ENCODE assay signal across 27 cellular contexts in genomic region chr17:76341301-76341700, GRCh38. TPM values are rescaled to one million over a fixed set of nuclear protein-coding genes. Genes with fewer than 3 reads are reported as not detected.
DNase-seq lines count a peak whose midpoint lies in the region; ATAC-seq, FAIRE-seq and TF ChIP-seq lines count a peak whose summit lies in the region.
"Had no signal": no experiment of that assay in that cellular context is flagged by ENCODE, and none has a peak within 500 bp of the region (broad histone marks: within the 10 kb centered on the region; RNA-seq: fewer than 3 reads in every experiment).

No MANE protein-coding gene starts in this region.

- no peak overlapping the region for H3K4me2 ChIP-seq in HepG2 (ENCODE audit: low read depth, low read length)
- H3K4me2 ChIP-seq: BLaER1 had no signal

- 95% methylated on average over 6 of the region's 6 CpGs for WGBS in HepG2 (ENCODE audit: low lambda C conversion rate)
- 90 to 92% (median 91%) methylated on average over 6 of the region's 6 CpGs for WGBS in small intestine, 3 donors

- TF ChIP-seq POLR2A in HepG2 (IDR thresholded peaks at IDR 0.05; ENCODE audit: insufficient read depth in 1 of 2, low read depth in 2 of 2, low read length in 2 of 2) = no peak

- POLR2A ChIA-PET in HEK293 (lab: Yijun Ruan, JAX) = interaction anchor here (0.7 kb wide), 1 partner anchor 11 kb away, joined by 3 read pairs; no protein-coding TSS in a partner anchor
- POLR2A ChIA-PET in HepG2 (lab: Yijun Ruan, JAX) = interaction anchor here (0.7 to 1.2 kb wide), 2 partner anchors 12 to 41 kb away, joined by 3 read pairs; partner anchors contain the start of gene PRPSAP1

- H3K27me3 ChIP-seq in HepG2 (ENCODE audit: control insufficient read depth in 1 of 2, insufficient read depth in 2 of 2, low read length in 2 of 2) (no peaks in the 10 kb centered on the region), small intestine (ENCODE audit: control insufficient read depth in 2 of 2, insufficient read depth in 2 of 2, low read length in 2 of 2) (no peaks in the 10 kb centered on the region)
- H3K27me3 ChIP-seq: BE2C, BLaER1 had no signal

- peaks cover 74% of the 10 kb centered on the region for H3K79me2 ChIP-seq in HepG2 (ENCODE audit: insufficient read depth, low read length)

- FAIRE-seq in HepG2 (lab: Jason Lieb, UNC) (no peak), small intestine (lab: Jason Lieb, UNC) (no peak)
- FAIRE-seq: A204.1, GM12878, GM12892, GM18507 had no signal

- ATAC-seq in HepG2 (no peak), GM21723 (IDR thresholded peaks at IDR 0.05; ENCODE audit: unreplicated experiment) (no peak)
- ATAC-seq: GM12878 had no signal

- H3K4me3 ChIP-seq in HEK293 (ENCODE audit: low read depth, low read length) (no peak overlapping the region), HepG2 (replicated peaks in 1 of 3; ENCODE audit: insufficient read depth in 1 of 3, low read depth in 2 of 3, low read length in 3 of 3) (no peak overlapping the region), small intestine (ENCODE audit: low read depth in 1 of 2, low read length in 2 of 2) (no peak overlapping the region)
- H3K4me3 ChIP-seq: BLaER1, GM12878 had no signal

- no peak for TF ChIP-seq RAD21 in HepG2 (CRISPR knock-in tag; IDR thresholded peaks at IDR 0.05)

- H3K4me1 ChIP-seq in HEK293 (ENCODE audit: control insufficient read depth, insufficient read depth, low read length) (peaks cover 4% of the 10 kb centered on the region; the same call in 1 of the 2 replicates), HepG2 (ENCODE audit: insufficient read depth, low read length) (peaks cover 17% of the 10 kb centered on the region), small intestine (ENCODE audit: control insufficient read depth in 2 of 2, insufficient read depth in 1 of 2, low read depth in 1 of 2, low read length in 1 of 2) (no peaks in the 10 kb centered on the region)

- no TSS peak for BruUV-seq in HepG2 (replicated peaks; lab: Mats Ljungman, UMichigan)

- H3K9ac ChIP-seq in HepG2 (ENCODE audit: insufficient read depth, low read depth, low read length) = no peak overlapping the region
- H3K9ac ChIP-seq: BLaER1 had no signal

- H2AFZ ChIP-seq in HepG2 (ENCODE audit: low read length) = no peak overlapping the region

- H3K27ac ChIP-seq in HEK293 (ENCODE audit: extremely low read depth, low read depth, low read length) (no peak overlapping the region), HepG2 (ENCODE audit: extremely low read length, insufficient read depth, low read length) (no peak overlapping the region), small intestine (ENCODE audit: low read depth in 1 of 2, low read length in 1 of 2) (no peak overlapping the region)
- H3K27ac ChIP-seq: 22Rv1, BLaER1 had no signal

- H3K36me3 ChIP-seq in HEK293 (ENCODE audit: control insufficient read depth in 2 of 2, insufficient read depth in 1 of 2, low read length in 2 of 2) = peaks cover 39 to 50% of the 10 kb centered on the region in 2 experiments
- peaks cover 33 to 73% of the 10 kb centered on the region in 2 experiments for H3K36me3 ChIP-seq in HepG2 (replicated peaks in 1 of 2; ENCODE audit: control insufficient read depth in 1 of 2, insufficient read depth in 2 of 2, low read length in 2 of 2)
- peaks cover 0 to 5% of the 10 kb centered on the region in 2 donors for H3K36me3 ChIP-seq in small intestine (ENCODE audit: control insufficient read depth in 2 of 2, insufficient read depth in 2 of 2, low read length in 2 of 2)

- no peaks in the 10 kb centered on the region for H3K9me3 ChIP-seq in HEK293 (ENCODE audit: control insufficient read depth, insufficient read depth, low read depth, low read length)
- H3K9me3 ChIP-seq in HepG2 (ENCODE audit: low read length) = no peaks in the 10 kb centered on the region
- H3K9me3 ChIP-seq in small intestine (ENCODE audit: control insufficient read depth, low read depth) = no peaks in the 10 kb centered on the region
- H3K9me3 ChIP-seq: BE2C, BLaER1 had no signal

- in situ Hi-C loops in HepG2 (cut with HindIII; ENCODE audit: extremely low pct_ligation_motif_present, low pct_unique_long_range_greater_than_20kb) = no loop called here

- intact Hi-C loops in HepG2 (cut with micrococcal nuclease; ENCODE audit: unreplicated experiment) (no loop called here), posterior vena cava (cut with DNase I) (no loop called here)

- CTCF ChIA-PET in HEK293 (lab: Yijun Ruan, JAX) = interaction anchor here (0.6 to 1.4 kb wide), 2 partner anchors 38 to 62 kb away, joined by 3 read pairs; no protein-coding TSS in a partner anchor
- CTCF ChIA-PET in HepG2 (lab: Yijun Ruan, JAX; ENCODE audit: low intra/inter-chr PET ratio, low total read pairs) = no interaction called here

- TF ChIP-seq EP300 in HepG2 (IDR thresholded peaks at IDR 0.05; ENCODE audit: low read depth in 2 of 2, low read length in 2 of 2) = no peak
- no peak for TF ChIP-seq EP300 in HepG2 (CRISPR knock-in tag; IDR thresholded peaks at IDR 0.05; ENCODE audit: borderline replicate concordance)

- DNase-seq in HepG2 (ENCODE audit: low spot score) = no peak
- DNase-seq in posterior vena cava (ENCODE audit: low spot score) = peak; percentile 62
- DNase-seq in small intestine = peak; percentile 36
- no peak for DNase-seq in NCI-H2196 treated with DMSO at 0.1 percent for 48 hours (lab: John Stamatoyannopoulos, UW; ENCODE audit: unreplicated experiment)
- DNase-seq in A172 (ENCODE audit: low spot score) = no peak
- DNase-seq: ACHN; BE2C; C1 segment of cervical spinal cord; CD4-positive, alpha-beta memory T cell; CD4-positive, CD25-positive, alpha-beta regulatory T cell; CD8-positive, alpha-beta memory T cell; COR-L47; DMS 273 treated with DMSO at 0.1 percent for 48 hours; DMS153; DMS53; DMS79; DND-41; EL; GDM1 had no signal

- peaks cover 5% of the 10 kb centered on the region for H4K20me1 ChIP-seq in HepG2 (ENCODE audit: insufficient read depth, low read length)
- H4K20me1 ChIP-seq: BLaER1 had no signal

- no peak for TF ChIP-seq CTCF in HEK293 (tag by site-specific recombination; IDR thresholded peaks at IDR 0.05)
- TF ChIP-seq CTCF in HepG2 (CRISPR knock-in tag; IDR thresholded peaks at IDR 0.05) = no peak

RNA-seq across cellular contexts. Expression of gene PRPSAP1, which starts 12.4 kb away (rescaled TPM):
- total RNA-seq in HepG2 (2016; rRNA removed; fragmentation: Illumina TruSeq; extraction: Trizol) (91.1 and 115 TPM in 2 replicates), posterior vena cava (10 to 100 TPM; 33.7 to 34.8 TPM)
- 50.9 and 56.3 TPM in 2 replicates for total RNA-seq in HepG2 (2016; cell fraction: cytosol; rRNA removed; fragmentation: Illumina TruSeq; extraction: Trizol; ENCODE audit: low read depth)
- total RNA-seq in HepG2 (2016; cell fraction: insoluble cytoplasmic fraction; rRNA removed; fragmentation: Illumina TruSeq; extraction: Trizol) = 93.8 and 106 TPM in 2 replicates
- total RNA-seq in HepG2 (2016; cell fraction: membrane; rRNA removed; fragmentation: Illumina TruSeq; extraction: Trizol) = 62.1 and 63.3 TPM in 2 replicates
- 97.5 and 106 TPM in 2 replicates for total RNA-seq in HepG2 (2016; cell fraction: nucleus; rRNA removed; fragmentation: Illumina TruSeq; extraction: Trizol)
- polyA plus RNA-seq in HepG2 (2011; rRNA removed) (314 and 325 TPM in 2 replicates), small intestine (10 to 100 TPM; 32.2 to 34.9 (median 32.5) TPM)
- polyA plus RNA-seq in HepG2 (2011; cell fraction: cytosol; rRNA removed) = 244 and 264 TPM in 2 replicates
- polyA plus RNA-seq in HepG2 (2011; cell fraction: nucleus; rRNA removed) = 676 and 852 TPM in 2 replicates
- polyA plus RNA-seq in HepG2 (2012) = 192 and 251 TPM in 2 replicates
- 24.9 and 31.2 TPM in 2 replicates for polyA plus RNA-seq in HepG2 (2016; cell fraction: cytosol; fragmentation: Illumina TruSeq; extraction: Trizol; ENCODE audit: low read depth)
- 142 and 162 TPM in 2 replicates for polyA plus RNA-seq in HepG2 (2016; cell fraction: insoluble cytoplasmic fraction; fragmentation: Illumina TruSeq; extraction: Trizol; ENCODE audit: low read depth)
- 50.3 and 53.9 TPM in 2 replicates for polyA plus RNA-seq in HepG2 (2016; cell fraction: membrane; fragmentation: Illumina TruSeq; extraction: Trizol; ENCODE audit: low read depth)
- 198 and 200 TPM in 2 replicates for polyA plus RNA-seq in HepG2 (2016; cell fraction: nucleus; fragmentation: Illumina TruSeq; extraction: Trizol; ENCODE audit: insufficient read depth, low read depth)
- 54.9 and 219 TPM in 2 replicates for polyA minus RNA-seq in HepG2 (2011; rRNA and poly(A)+ RNA removed; ENCODE audit: low replicate concordance)
- polyA minus RNA-seq in HepG2 (2011; cell fraction: cytosol; rRNA and poly(A)+ RNA removed) = 108 and 118 TPM in 2 replicates
- polyA minus RNA-seq in HepG2 (2011; cell fraction: nucleus; rRNA and poly(A)+ RNA removed) = 292 and 371 TPM in 2 replicates
- total RNA-seq in A172 (2014; rRNA removed; shearing (Covaris generic)) = 33.8 and 49.7 TPM in 2 replicates

RNA-seq across cellular contexts. Expression of gene QRICH2, which starts 33.2 kb away (rescaled TPM):
- total RNA-seq in HepG2 (2016; rRNA removed; fragmentation: Illumina TruSeq; extraction: Trizol) = 2.7 and 3.7 TPM in 2 replicates
- 3.1 and 3.3 TPM in 2 replicates for total RNA-seq in HepG2 (2016; cell fraction: cytosol; rRNA removed; fragmentation: Illumina TruSeq; extraction: Trizol; ENCODE audit: low read depth)
- 2.3 and 3.7 TPM in 2 replicates for total RNA-seq in HepG2 (2016; cell fraction: insoluble cytoplasmic fraction; rRNA removed; fragmentation: Illumina TruSeq; extraction: Trizol)
- total RNA-seq in HepG2 (2016; cell fraction: membrane; rRNA removed; fragmentation: Illumina TruSeq; extraction: Trizol) = 4.0 and 4.5 TPM in 2 replicates
- 4.4 and 6.1 TPM in 2 replicates for total RNA-seq in HepG2 (2016; cell fraction: nucleus; rRNA removed; fragmentation: Illumina TruSeq; extraction: Trizol)
- polyA plus RNA-seq in HepG2 (2011; rRNA removed) = 5.7 and 11.5 TPM in 2 replicates
- polyA plus RNA-seq in HepG2 (2011; cell fraction: cytosol; rRNA removed) = 3.4 and 3.8 TPM in 2 replicates
- 58.0 and 60.6 TPM in 2 replicates for polyA plus RNA-seq in HepG2 (2011; cell fraction: nucleus; rRNA removed)
- 1.5 and 7.5 TPM in 2 replicates for polyA plus RNA-seq in HepG2 (2012)
- 0.94 and 1.1 TPM in 2 replicates for polyA plus RNA-seq in HepG2 (2016; cell fraction: cytosol; fragmentation: Illumina TruSeq; extraction: Trizol; ENCODE audit: low read depth)
- 1.2 TPM in 2 replicates for polyA plus RNA-seq in HepG2 (2016; cell fraction: insoluble cytoplasmic fraction; fragmentation: Illumina TruSeq; extraction: Trizol; ENCODE audit: low read depth)
- 1.0 and 1.5 TPM in 2 replicates for polyA plus RNA-seq in HepG2 (2016; cell fraction: membrane; fragmentation: Illumina TruSeq; extraction: Trizol; ENCODE audit: low read depth)
- polyA plus RNA-seq in HepG2 (2016; cell fraction: nucleus; fragmentation: Illumina TruSeq; extraction: Trizol; ENCODE audit: insufficient read depth, low read depth) = 10.2 and 12.1 TPM in 2 replicates
- polyA minus RNA-seq in HepG2 (2011; rRNA and poly(A)+ RNA removed; ENCODE audit: low replicate concordance) = 6.3 and 21.9 TPM in 2 replicates
- 2.5 and 3.3 TPM in 2 replicates for polyA minus RNA-seq in HepG2 (2011; cell fraction: cytosol; rRNA and poly(A)+ RNA removed)
- polyA minus RNA-seq in HepG2 (2011; cell fraction: nucleus; rRNA and poly(A)+ RNA removed) = 12.0 and 17.0 TPM in 2 replicates
- total RNA-seq in posterior vena cava = 1 to 10 TPM in 1 of 2 donors, under 1 TPM in 1; 0.83 to 1.6 TPM
- polyA plus RNA-seq in small intestine = 1 to 10 TPM; 2.5 to 3.0 (median 2.7) TPM
- 2.1 and 2.8 TPM in 2 replicates for total RNA-seq in A172 (2014; rRNA removed; shearing (Covaris generic))

RNA-seq across cellular contexts. Expression of gene SPHK1, which starts 43.1 kb away (rescaled TPM):
- 111 and 160 TPM in 2 replicates for total RNA-seq in HepG2 (2016; rRNA removed; fragmentation: Illumina TruSeq; extraction: Trizol)
- total RNA-seq in HepG2 (2016; cell fraction: cytosol; rRNA removed; fragmentation: Illumina TruSeq; extraction: Trizol; ENCODE audit: low read depth) = 48.7 and 63.1 TPM in 2 replicates
- 101 and 161 TPM in 2 replicates for total RNA-seq in HepG2 (2016; cell fraction: insoluble cytoplasmic fraction; rRNA removed; fragmentation: Illumina TruSeq; extraction: Trizol)
- 105 and 128 TPM in 2 replicates for total RNA-seq in HepG2 (2016; cell fraction: membrane; rRNA removed; fragmentation: Illumina TruSeq; extraction: Trizol)
- 124 and 150 TPM in 2 replicates for total RNA-seq in HepG2 (2016; cell fraction: nucleus; rRNA removed; fragmentation: Illumina TruSeq; extraction: Trizol)
- polyA plus RNA-seq in HepG2 (2011; rRNA removed) = 129 and 137 TPM in 2 replicates
- polyA plus RNA-seq in HepG2 (2011; cell fraction: cytosol; rRNA removed) = 113 and 185 TPM in 2 replicates
- polyA plus RNA-seq in HepG2 (2011; cell fraction: nucleus; rRNA removed) = 814 and 941 TPM in 2 replicates
- 59.0 and 123 TPM in 2 replicates for polyA plus RNA-seq in HepG2 (2012)
- 41.1 and 53.2 TPM in 2 replicates for polyA plus RNA-seq in HepG2 (2016; cell fraction: cytosol; fragmentation: Illumina TruSeq; extraction: Trizol; ENCODE audit: low read depth)
- polyA plus RNA-seq in HepG2 (2016; cell fraction: insoluble cytoplasmic fraction; fragmentation: Illumina TruSeq; extraction: Trizol; ENCODE audit: low read depth) = 89.1 and 103 TPM in 2 replicates
- polyA plus RNA-seq in HepG2 (2016; cell fraction: membrane; fragmentation: Illumina TruSeq; extraction: Trizol; ENCODE audit: low read depth) = 74.4 and 85.2 TPM in 2 replicates
- 289 and 305 TPM in 2 replicates for polyA plus RNA-seq in HepG2 (2016; cell fraction: nucleus; fragmentation: Illumina TruSeq; extraction: Trizol; ENCODE audit: insufficient read depth, low read depth)
- polyA minus RNA-seq in HepG2 (2011; rRNA and poly(A)+ RNA removed; ENCODE audit: low replicate concordance) = 11.2 and 115 TPM in 2 replicates
- polyA minus RNA-seq in HepG2 (2011; cell fraction: cytosol; rRNA and poly(A)+ RNA removed) = 29.9 and 32.1 TPM in 2 replicates
- polyA minus RNA-seq in HepG2 (2011; cell fraction: nucleus; rRNA and poly(A)+ RNA removed) = 63.9 and 90.6 TPM in 2 replicates
- 10 to 100 TPM; 13.8 to 36.6 TPM for total RNA-seq in posterior vena cava
- 10 to 100 TPM; 10.5 to 12.7 (median 11.6) TPM for polyA plus RNA-seq in small intestine
- 31.6 and 38.1 TPM in 2 replicates for total RNA-seq in A172 (2014; rRNA removed; shearing (Covaris generic))

Comparison
In these comparisons a context has a peak if more than half of its experiments do, and no peak if none do; other contexts are left out.
1. DNase-seq: peak in posterior vena cava (single experiment) and small intestine (single experiment); none in HepG2 (single experiment), NCI-H2196 treated with DMSO at 0.1 percent for 48 hours (single experiment) and A172 (single experiment).
2. Of the 63 proteins assayed by ChIP-seq in both HepG2 and HEK293: peak only in HepG2: none; only in HEK293: none; in both: ZNF121; in neither: 62.